ENCODE assay signal across 2 cellular contexts in genomic region chr11:2677127-2677526, GRCh38.
TF ChIP-seq lines count a peak whose summit lies in the region.

No MANE protein-coding gene starts in this region.

TF ChIP-seq in HEK293, 187 proteins besides CTCF, POLR2A, EP300 and RAD21 (continued from another document):
- TF ChIP-seq ZNF354C (tag by site-specific recombination; IDR thresholded peaks at IDR 0.05; ENCODE audit: borderline replicate concordance, low read depth) (no peak), ZNF10 (tag by site-specific recombination; IDR thresholded peaks at IDR 0.05) (peak; percentile 70)

TF ChIP-seq in GM12878, 131 proteins besides CTCF, POLR2A, EP300 and RAD21 (continued from another document and continues in another):
- TF ChIP-seq, protein P1, sequence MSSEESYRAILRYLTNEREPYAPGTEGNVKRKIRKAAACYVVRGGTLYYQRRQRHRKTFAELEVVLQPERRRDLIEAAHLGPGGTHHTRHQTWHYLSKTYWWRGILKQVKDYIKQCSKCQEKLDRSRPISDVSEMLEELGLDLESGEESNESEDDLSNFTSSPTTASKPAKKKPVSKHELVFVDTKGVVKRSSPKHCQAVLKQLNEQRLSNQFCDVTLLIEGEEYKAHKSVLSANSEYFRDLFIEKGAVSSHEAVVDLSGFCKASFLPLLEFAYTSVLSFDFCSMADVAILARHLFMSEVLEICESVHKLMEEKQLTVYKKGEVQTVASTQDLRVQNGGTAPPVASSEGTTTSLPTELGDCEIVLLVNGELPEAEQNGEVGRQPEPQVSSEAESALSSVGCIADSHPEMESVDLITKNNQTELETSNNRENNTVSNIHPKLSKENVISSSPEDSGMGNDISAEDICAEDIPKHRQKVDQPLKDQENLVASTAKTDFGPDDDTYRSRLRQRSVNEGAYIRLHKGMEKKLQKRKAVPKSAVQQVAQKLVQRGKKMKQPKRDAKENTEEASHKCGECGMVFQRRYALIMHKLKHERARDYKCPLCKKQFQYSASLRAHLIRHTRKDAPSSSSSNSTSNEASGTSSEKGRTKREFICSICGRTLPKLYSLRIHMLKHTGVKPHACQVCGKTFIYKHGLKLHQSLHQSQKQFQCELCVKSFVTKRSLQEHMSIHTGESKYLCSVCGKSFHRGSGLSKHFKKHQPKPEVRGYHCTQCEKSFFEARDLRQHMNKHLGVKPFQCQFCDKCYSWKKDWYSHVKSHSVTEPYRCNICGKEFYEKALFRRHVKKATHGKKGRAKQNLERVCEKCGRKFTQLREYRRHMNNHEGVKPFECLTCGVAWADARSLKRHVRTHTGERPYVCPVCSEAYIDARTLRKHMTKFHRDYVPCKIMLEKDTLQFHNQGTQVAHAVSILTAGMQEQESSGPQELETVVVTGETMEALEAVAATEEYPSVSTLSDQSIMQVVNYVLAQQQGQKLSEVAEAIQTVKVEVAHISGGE (CRISPR knock-in tag; IDR thresholded peaks at IDR 0.05): no peak
- no peak for TF ChIP-seq CREB1 (IDR thresholded peaks at IDR 0.05; ENCODE audit: low read depth)
- peak; percentile 29; the same call in 1 of the 2 replicates for TF ChIP-seq JUNB (IDR thresholded peaks at IDR 0.05)
- no peak for TF ChIP-seq SP1 (IDR thresholded peaks at IDR 0.05; ENCODE audit: low read depth, low read length)
- TF ChIP-seq CHD2 (IDR thresholded peaks at IDR 0.05; ENCODE audit: borderline replicate concordance, low read depth, low read length): no peak
- TF ChIP-seq, protein P2, sequence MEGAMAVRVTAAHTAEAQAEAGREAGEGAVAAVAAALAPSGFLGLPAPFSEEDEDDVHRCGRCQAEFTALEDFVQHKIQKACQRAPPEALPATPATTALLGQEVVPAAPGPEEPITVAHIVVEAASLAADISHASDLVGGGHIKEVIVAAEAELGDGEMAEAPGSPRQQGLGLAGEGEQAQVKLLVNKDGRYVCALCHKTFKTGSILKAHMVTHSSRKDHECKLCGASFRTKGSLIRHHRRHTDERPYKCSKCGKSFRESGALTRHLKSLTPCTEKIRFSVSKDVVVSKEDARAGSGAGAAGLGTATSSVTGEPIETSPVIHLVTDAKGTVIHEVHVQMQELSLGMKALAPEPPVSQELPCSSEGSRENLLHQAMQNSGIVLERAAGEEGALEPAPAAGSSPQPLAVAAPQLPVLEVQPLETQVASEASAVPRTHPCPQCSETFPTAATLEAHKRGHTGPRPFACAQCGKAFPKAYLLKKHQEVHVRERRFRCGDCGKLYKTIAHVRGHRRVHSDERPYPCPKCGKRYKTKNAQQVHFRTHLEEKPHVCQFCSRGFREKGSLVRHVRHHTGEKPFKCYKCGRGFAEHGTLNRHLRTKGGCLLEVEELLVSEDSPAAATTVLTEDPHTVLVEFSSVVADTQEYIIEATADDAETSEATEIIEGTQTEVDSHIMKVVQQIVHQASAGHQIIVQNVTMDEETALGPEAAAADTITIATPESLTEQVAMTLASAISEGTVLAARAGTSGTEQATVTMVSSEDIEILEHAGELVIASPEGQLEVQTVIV (IDR thresholded peaks at IDR 0.05; ENCODE audit: borderline replicate concordance, partially characterized antibody): no peak
- TF ChIP-seq CBX3 (IDR thresholded peaks at IDR 0.05; ENCODE audit: borderline replicate concordance, low read depth): no peak
- TF ChIP-seq ATF7 (IDR thresholded peaks at IDR 0.05; ENCODE audit: low read depth): 0 out of 2 replicates have a peak, but pooled peaks have one; percentile 36
- TF ChIP-seq REST (IDR thresholded peaks at IDR 0.05; ENCODE audit: low read depth, low read length): no peak
- TF ChIP-seq SPI1 (IDR thresholded peaks at IDR 0.05; ENCODE audit: borderline replicate concordance, insufficient read depth, low read depth, low read length): peak; percentile 83
- no peak for TF ChIP-seq ZNF384 (IDR thresholded peaks at IDR 0.05; ENCODE audit: borderline replicate concordance, low read depth, low read length)
- TF ChIP-seq, protein P3, sequence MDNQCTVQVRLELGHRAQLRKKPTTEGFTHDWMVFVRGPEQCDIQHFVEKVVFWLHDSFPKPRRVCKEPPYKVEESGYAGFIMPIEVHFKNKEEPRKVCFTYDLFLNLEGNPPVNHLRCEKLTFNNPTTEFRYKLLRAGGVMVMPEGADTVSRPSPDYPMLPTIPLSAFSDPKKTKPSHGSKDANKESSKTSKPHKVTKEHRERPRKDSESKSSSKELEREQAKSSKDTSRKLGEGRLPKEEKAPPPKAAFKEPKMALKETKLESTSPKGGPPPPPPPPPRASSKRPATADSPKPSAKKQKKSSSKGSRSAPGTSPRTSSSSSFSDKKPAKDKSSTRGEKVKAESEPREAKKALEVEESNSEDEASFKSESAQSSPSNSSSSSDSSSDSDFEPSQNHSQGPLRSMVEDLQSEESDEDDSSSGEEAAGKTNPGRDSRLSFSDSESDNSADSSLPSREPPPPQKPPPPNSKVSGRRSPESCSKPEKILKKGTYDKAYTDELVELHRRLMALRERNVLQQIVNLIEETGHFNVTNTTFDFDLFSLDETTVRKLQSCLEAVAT (IDR thresholded peaks at IDR 0.05): no peak
- TF ChIP-seq PAX8 (IDR thresholded peaks at IDR 0.05): no peak
- no peak for TF ChIP-seq STAT1 (conservative IDR thresholded peaks at IDR 0.05)
- no peak for TF ChIP-seq IKZF2 (IDR thresholded peaks at IDR 0.05)
- no peak for TF ChIP-seq ZNF207 (IDR thresholded peaks at IDR 0.05; ENCODE audit: borderline replicate concordance)
- TF ChIP-seq BHLHE40 (IDR thresholded peaks at IDR 0.05; ENCODE audit: borderline replicate concordance in 1 of 2, low read depth in 2 of 2, low read length in 1 of 2): no peak
- TF ChIP-seq CUX1 (IDR thresholded peaks at IDR 0.05; ENCODE audit: insufficient replicate concordance, low read depth, low read length): peak; percentile 50
- TF ChIP-seq MTA2 (IDR thresholded peaks at IDR 0.05; ENCODE audit: low read depth): peak; percentile 56; the same call in 1 of the 2 replicates
- no peak for TF ChIP-seq ETV6 (conservative IDR thresholded peaks at IDR 0.05 in 1 of 2, IDR thresholded peaks at IDR 0.05 in 1 of 2; ENCODE audit: borderline replicate concordance in 1 of 2, low read depth in 1 of 2)
- TF ChIP-seq, protein P4, sequence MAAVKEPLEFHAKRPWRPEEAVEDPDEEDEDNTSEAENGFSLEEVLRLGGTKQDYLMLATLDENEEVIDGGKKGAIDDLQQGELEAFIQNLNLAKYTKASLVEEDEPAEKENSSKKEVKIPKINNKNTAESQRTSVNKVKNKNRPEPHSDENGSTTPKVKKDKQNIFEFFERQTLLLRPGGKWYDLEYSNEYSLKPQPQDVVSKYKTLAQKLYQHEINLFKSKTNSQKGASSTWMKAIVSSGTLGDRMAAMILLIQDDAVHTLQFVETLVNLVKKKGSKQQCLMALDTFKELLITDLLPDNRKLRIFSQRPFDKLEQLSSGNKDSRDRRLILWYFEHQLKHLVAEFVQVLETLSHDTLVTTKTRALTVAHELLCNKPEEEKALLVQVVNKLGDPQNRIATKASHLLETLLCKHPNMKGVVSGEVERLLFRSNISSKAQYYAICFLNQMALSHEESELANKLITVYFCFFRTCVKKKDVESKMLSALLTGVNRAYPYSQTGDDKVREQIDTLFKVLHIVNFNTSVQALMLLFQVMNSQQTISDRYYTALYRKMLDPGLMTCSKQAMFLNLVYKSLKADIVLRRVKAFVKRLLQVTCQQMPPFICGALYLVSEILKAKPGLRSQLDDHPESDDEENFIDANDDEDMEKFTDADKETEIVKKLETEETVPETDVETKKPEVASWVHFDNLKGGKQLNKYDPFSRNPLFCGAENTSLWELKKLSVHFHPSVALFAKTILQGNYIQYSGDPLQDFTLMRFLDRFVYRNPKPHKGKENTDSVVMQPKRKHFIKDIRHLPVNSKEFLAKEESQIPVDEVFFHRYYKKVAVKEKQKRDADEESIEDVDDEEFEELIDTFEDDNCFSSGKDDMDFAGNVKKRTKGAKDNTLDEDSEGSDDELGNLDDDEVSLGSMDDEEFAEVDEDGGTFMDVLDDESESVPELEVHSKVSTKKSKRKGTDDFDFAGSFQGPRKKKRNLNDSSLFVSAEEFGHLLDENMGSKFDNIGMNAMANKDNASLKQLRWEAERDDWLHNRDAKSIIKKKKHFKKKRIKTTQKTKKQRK (IDR thresholded peaks at IDR 0.05; ENCODE audit: low read depth, low read length): no peak
- no peak for TF ChIP-seq ASH2L (IDR thresholded peaks at IDR 0.05; ENCODE audit: borderline replicate concordance, low read depth)
- TF ChIP-seq RELB (IDR thresholded peaks at IDR 0.05; ENCODE audit: low read depth): no peak
- no peak for TF ChIP-seq ZNF217 (IDR thresholded peaks at IDR 0.05)
- no peak for TF ChIP-seq NFXL1 (IDR thresholded peaks at IDR 0.05; ENCODE audit: borderline replicate concordance)
- TF ChIP-seq TARDBP (IDR thresholded peaks at IDR 0.05; ENCODE audit: borderline replicate concordance): no peak
- no peak for TF ChIP-seq ZBTB33 (IDR thresholded peaks at IDR 0.05)
- no peak for TF ChIP-seq CHD4 (IDR thresholded peaks at IDR 0.05)
- no peak for TF ChIP-seq EED (IDR thresholded peaks at IDR 0.05; ENCODE audit: low read depth)
- TF ChIP-seq SIN3A (IDR thresholded peaks at IDR 0.05; ENCODE audit: low read depth, low read length): no peak
- no peak for TF ChIP-seq TBL1XR1 (IDR thresholded peaks at IDR 0.05; ENCODE audit: low read depth, low read length)
- peak; percentile 54; the same call in 1 of the 2 replicates for TF ChIP-seq DPF2 (IDR thresholded peaks at IDR 0.05)
